ENCODE assay signal across 8 cellular contexts in genomic region chr2:36356199-36356989, GRCh38. TPM values are rescaled to one million over a fixed set of nuclear protein-coding genes. Genes with fewer than 3 reads are reported as not detected.
DNase-seq lines count a peak whose midpoint lies in the region; ATAC-seq, FAIRE-seq and TF ChIP-seq lines count a peak whose summit lies in the region.

No MANE protein-coding gene starts in this region.

- DNase-seq in GM12891 (ENCODE audit: insufficient read length, low spot score) (peak; percentile 23), HAP-1 (ENCODE audit: low spot score in 2 of 2) (peak in 1 of 2 experiments; percentile 62), NCI-H526 treated with DMSO at 0.1 percent for 48 hours (lab: John Stamatoyannopoulos, UW) (peak; percentile 23), left cardiac atrium (peak; percentile 60), psoas muscle (peak; percentile 49 to 76), NCI-H1436 treated with DMSO at 0.1 percent for 48 hours (lab: John Stamatoyannopoulos, UW) (no peak)
- peak; percentile 41 for DNase-seq in activated naive CD4-positive, alpha-beta T cell treated with anti-CD3 and anti-CD28 coated beads for 36 hours

- H3K36me3 Mint-ChIP-seq in activated naive CD4-positive, alpha-beta T cell treated with anti-CD3 and anti-CD28 coated beads for 36 hours (ENCODE audit: low read depth): no peaks in the 10 kb centered on the region

- no peak for TF ChIP-seq POLR2A in GM12891 (IDR thresholded peaks at IDR 0.05; ENCODE audit: low read depth, low read length)

- H3K4me3 ChIP-seq in HAP-1: peak overlapping the region; percentile 61
- H3K4me3 ChIP-seq in psoas muscle: peak overlapping the region; percentile 95

- H3K4me3 Mint-ChIP-seq in activated naive CD4-positive, alpha-beta T cell treated with anti-CD3 and anti-CD28 coated beads for 36 hours: peak overlapping the region; percentile 75

- no peak overlapping the region for H3K27ac Mint-ChIP-seq in activated naive CD4-positive, alpha-beta T cell treated with anti-CD3 and anti-CD28 coated beads for 36 hours

- intact Hi-C loops in activated naive CD4-positive, alpha-beta T cell treated with anti-CD3 and anti-CD28 coated beads for 36 hours (cut with micrococcal nuclease): loop anchor here (2.0 to 5.0 kb wide), 3 partner anchors 116 to 966 kb away; partner anchors contain the start of gene PRKD3
- intact Hi-C loops in left cardiac atrium (cut with DNase I) (loop anchor here (2.0 to 10.0 kb wide), 4 partner anchors 98 to 150 kb away; no protein-coding TSS in a partner anchor), psoas muscle (cut with DNase I) (loop anchor here (5.0 to 10.0 kb wide), 5 partner anchors 51 to 238 kb away; partner anchors contain the start of gene FEZ2 (in 1 of the 2))

- WGBS in psoas muscle, 3 donors: 0 to 1% (median 1%) methylated on average over 40 to 92 of the region's 92 CpGs

- no peaks in the 10 kb centered on the region for H3K36me3 ChIP-seq in HAP-1 (replicated peaks)
- H3K36me3 ChIP-seq in psoas muscle (ENCODE audit: insufficient read depth in 1 of 2, low read depth in 1 of 2): peaks cover 0 to 5% of the 10 kb centered on the region in 2 donors

- H3K27me3 Mint-ChIP-seq in activated naive CD4-positive, alpha-beta T cell treated with anti-CD3 and anti-CD28 coated beads for 36 hours (ENCODE audit: low read depth): peaks cover 36% of the 10 kb centered on the region

- peak; percentile 13 to 36 for ATAC-seq in left cardiac atrium
- peak; percentile 14 to 35 (median 32) for ATAC-seq in psoas muscle
- no peak for ATAC-seq in HG03045 (IDR thresholded peaks at IDR 0.05; ENCODE audit: unreplicated experiment)

- H3K27me3 ChIP-seq in HAP-1 (ENCODE audit: low read depth): no peaks in the 10 kb centered on the region
- no peaks in the 10 kb centered on the region for H3K27me3 ChIP-seq in psoas muscle (ENCODE audit: insufficient read depth in 3 of 3, low read length in 2 of 3)

- CTCF ChIA-PET in activated naive CD4-positive, alpha-beta T cell treated with anti-CD3 and anti-CD28 coated beads for 36 hours (lab: Charles Lee): no interaction called here

- in situ Hi-C loops in HAP-1 (cut with MboI; ENCODE audit: low sequenced_read_pairs): loop anchor here (10.0 kb wide), 3 partner anchors 138 to 428 kb away; no protein-coding TSS in a partner anchor

- peak overlapping the region; percentile 92 for H3K27ac ChIP-seq in psoas muscle

- H3K4me1 ChIP-seq in HAP-1 (peaks cover 15% of the 10 kb centered on the region), psoas muscle (peaks cover 37% of the 10 kb centered on the region)

- H3K9me3 ChIP-seq in HAP-1: no peaks in the 10 kb centered on the region
- H3K9me3 ChIP-seq in psoas muscle: no peaks in the 10 kb centered on the region

- no peaks in the 10 kb centered on the region for H3K9me3 Mint-ChIP-seq in activated naive CD4-positive, alpha-beta T cell treated with anti-CD3 and anti-CD28 coated beads for 36 hours

- peaks cover 25% of the 10 kb centered on the region for H3K4me1 Mint-ChIP-seq in activated naive CD4-positive, alpha-beta T cell treated with anti-CD3 and anti-CD28 coated beads for 36 hours (ENCODE audit: low read depth)

- no peak for FAIRE-seq in GM12891 (lab: Jason Lieb, UNC)

- TF ChIP-seq CTCF in psoas muscle (IDR thresholded peaks at IDR 0.05): no peak

TF ChIP-seq in GM12891, 5 proteins besides CTCF, POLR2A, EP300 and RAD21:
- TF ChIP-seq POU2F2 (IDR thresholded peaks at IDR 0.05; ENCODE audit: low read depth, low read length): no peak
- TF ChIP-seq POLR2AphosphoS5 (IDR thresholded peaks at IDR 0.05; ENCODE audit: low read depth, low read length): no peak
- TF ChIP-seq PAX5 (IDR thresholded peaks at IDR 0.05; ENCODE audit: insufficient read depth, low read length, severe bottlenecking): no peak
- no peak for TF ChIP-seq SPI1 (IDR thresholded peaks at IDR 0.05; ENCODE audit: low read depth, low read length)
- TF ChIP-seq TAF1 (IDR thresholded peaks at IDR 0.05; ENCODE audit: low read depth, low read length): no peak

RNA-seq across cellular contexts. Expression of gene CRIM1, which starts 0.8 kb away (rescaled TPM):
- polyA plus RNA-seq in GM12891 (2012; ENCODE audit: low read depth, missing spikeins): 3.7 TPM
- 1 to 10 TPM; 3.1 to 3.3 TPM for total RNA-seq in activated naive CD4-positive, alpha-beta T cell treated with anti-CD3 and anti-CD28 coated beads for 36 hours
- 100 to 1,000 TPM in 1 of 2 donors, 10 to 100 TPM in 1; 29.6 to 101 TPM for total RNA-seq in left cardiac atrium
- 10 to 100 TPM; 49.8 to 66.2 (median 56.3) TPM for total RNA-seq in psoas muscle
- 10 to 100 TPM; 10.2 to 68.1 (median 53.1) TPM for polyA plus RNA-seq in psoas muscle

Comparison
In these comparisons a context has a peak if more than half of its experiments do, and no peak if none do; other contexts are left out.
1. RNA of gene CRIM1, which starts 0.8 kb away (total RNA-seq): 29.6 to 101 TPM in left cardiac atrium and 49.8 to 66.2 TPM in psoas muscle; 3.1 to 3.3 TPM in activated naive CD4-positive, alpha-beta T cell treated with anti-CD3 and anti-CD28 coated beads for 36 hours; every median in the first group is over 4 times any median in the second.